Comparison of ENCODE assay signal across 13 cellular contexts in genomic region chr7:57868771-57869483, GRCh38.
A peak's percentile ranks its signal among the peaks of the same experiment; 100 is the strongest.
DNase-seq lines count a peak whose midpoint lies in the region; ATAC-seq and TF ChIP-seq lines count a peak whose summit lies in the region.
"Had no signal": no experiment of that assay in that cellular context is flagged by ENCODE, and none has a peak within 500 bp of the region (broad histone marks: within the 10 kb centered on the region; RNA-seq: fewer than 3 reads in every experiment).

No MANE protein-coding gene starts in this region.

- peak overlapping the region; percentile 79 for H2AFZ ChIP-seq in SK-N-SH (ENCODE audit: low read depth)

- CTCF ChIA-PET in SK-N-SH (lab: Yijun Ruan, JAX), result interaction anchor here (0.7 kb wide), 1 partner anchor 17 kb away, joined by 3 read pairs; no protein-coding TSS in a partner anchor
- CTCF ChIA-PET in RWPE1 (lab: Yijun Ruan, JAX), result no interaction called here

- H3K4me3 ChIP-seq in SK-N-SH (ENCODE audit: low read depth in 2 of 2, low read length in 1 of 2) (peak overlapping the region; percentile 45 to 64), thoracic aorta (peak overlapping the region; percentile 68)
- H3K4me3 ChIP-seq: SJSA1, smooth muscle cell had no signal

- H3K9me3 ChIP-seq in SK-N-SH (no peaks in the 10 kb centered on the region), thoracic aorta (no peaks in the 10 kb centered on the region)
- H3K9me3 ChIP-seq: SJSA1 had no signal

- TF ChIP-seq RAD21 in SK-N-SH (IDR thresholded peaks at IDR 0.05; ENCODE audit: low read length), result no peak

- no peak for ATAC-seq in SK-N-SH treated with all-trans-retinoic acid at 6 μM for 48 hours
- ATAC-seq in thoracic aorta (ENCODE audit: insufficient number of reproducible peaks, low FRiP score, low read depth), result no peak

- no peak for TF ChIP-seq EP300 in SK-N-SH (IDR thresholded peaks at IDR 0.05; ENCODE audit: borderline replicate concordance in 1 of 2, low read depth in 1 of 2, low read length in 1 of 2)

- H3K27me3 Mint-ChIP-seq in activated T-helper 1 cell treated with anti-CD3 and anti-CD28 coated beads, Interleukin-12 subunit alpha, Interleukin-12 subunit beta, Interleukin-2, Interleukin-4 antibody, amounts not matched to agents 30 ng/mL and 10 ng/mL and 1 ng/mL, durations not matched to agents 14 hours and 24 hours and 36 hours (ENCODE audit: insufficient read depth), result peaks cover 4% of the 10 kb centered on the region

- H3K36me3 Mint-ChIP-seq in activated T-helper 1 cell treated with anti-CD3 and anti-CD28 coated beads, Interleukin-12 subunit alpha, Interleukin-12 subunit beta, Interleukin-2, Interleukin-4 antibody, amounts not matched to agents 30 ng/mL and 10 ng/mL and 1 ng/mL, durations not matched to agents 14 hours and 24 hours and 36 hours (ENCODE audit: low read depth), result no peaks in the 10 kb centered on the region

- no peaks in the 10 kb centered on the region for H4K20me1 ChIP-seq in SK-N-SH (ENCODE audit: insufficient read depth)

- H3K9me2 ChIP-seq in SK-N-SH, result no peaks in the 10 kb centered on the region

- no peak overlapping the region for H3K4me3 Mint-ChIP-seq in activated T-helper 1 cell treated with anti-CD3 and anti-CD28 coated beads, Interleukin-12 subunit alpha, Interleukin-12 subunit beta, Interleukin-2, Interleukin-4 antibody, amounts not matched to agents 30 ng/mL and 10 ng/mL and 1 ng/mL, durations not matched to agents 14 hours and 24 hours and 36 hours

- H3K9ac ChIP-seq in SK-N-SH, result no peak overlapping the region

- H3F3A ChIP-seq in SK-N-SH (replicated peaks; ENCODE audit: insufficient read depth), result no peaks in the 10 kb centered on the region

- H3K27ac Mint-ChIP-seq in activated T-helper 1 cell treated with anti-CD3 and anti-CD28 coated beads, Interleukin-12 subunit alpha, Interleukin-12 subunit beta, Interleukin-2, Interleukin-4 antibody, amounts not matched to agents 30 ng/mL and 10 ng/mL and 1 ng/mL, durations not matched to agents 14 hours and 24 hours and 36 hours, result no peak overlapping the region

- H3K4me2 ChIP-seq in SK-N-SH, result peak overlapping the region; percentile 83
- H3K4me2 ChIP-seq: smooth muscle cell had no signal

- H3K36me3 ChIP-seq in SK-N-SH (replicated peaks in 1 of 2; ENCODE audit: control insufficient read depth in 1 of 2, insufficient read depth in 2 of 2, low read length in 1 of 2) (no peaks in the 10 kb centered on the region), thoracic aorta (no peaks in the 10 kb centered on the region)
- H3K36me3 ChIP-seq: SJSA1 had no signal

- no peaks in the 10 kb centered on the region for H3K4me1 Mint-ChIP-seq in activated T-helper 1 cell treated with anti-CD3 and anti-CD28 coated beads, Interleukin-12 subunit alpha, Interleukin-12 subunit beta, Interleukin-2, Interleukin-4 antibody, amounts not matched to agents 30 ng/mL and 10 ng/mL and 1 ng/mL, durations not matched to agents 14 hours and 24 hours and 36 hours (ENCODE audit: low read depth)

- H3K27me3 ChIP-seq in SK-N-SH (ENCODE audit: insufficient read depth) (peaks cover 26% of the 10 kb centered on the region), thoracic aorta (replicated peaks; ENCODE audit: insufficient read depth) (no peaks in the 10 kb centered on the region)
- H3K27me3 ChIP-seq: SJSA1 had no signal

- H3K4me1 ChIP-seq in SK-N-SH (ENCODE audit: control insufficient read depth in 1 of 2, insufficient read depth in 2 of 2, low read depth in 1 of 2, low read length in 1 of 2) (no peaks in the 10 kb centered on the region; a peak in 1 of 4 replicates), thoracic aorta (ENCODE audit: control insufficient read depth in 1 of 2, low read depth in 2 of 2) (no peaks in the 10 kb centered on the region)
- H3K4me1 ChIP-seq: SJSA1 had no signal

- 16% methylated on average over 66 of the region's 66 CpGs for WGBS in SK-N-SH (ENCODE audit: low lambda C conversion rate)

- H3K27ac ChIP-seq in SK-N-SH (ENCODE audit: low read depth in 2 of 2, low read length in 1 of 2) (no peak overlapping the region), RWPE1 (no peak overlapping the region), thoracic aorta (no peak overlapping the region)
- H3K27ac ChIP-seq: SJSA1 had no signal

- TF ChIP-seq CTCF in SK-N-SH (IDR thresholded peaks at IDR 0.05), result no peak
- TF ChIP-seq CTCF in RWPE1 (conservative IDR thresholded peaks at IDR 0.05; ENCODE audit: low read depth), result no peak
- no peak for TF ChIP-seq CTCF in thoracic aorta (IDR thresholded peaks at IDR 0.05)

- POLR2A ChIA-PET in SK-N-SH (lab: Yijun Ruan, JAX), result no interaction called here
- POLR2A ChIA-PET in RWPE1 (lab: Yijun Ruan, JAX; ENCODE audit: low non-redundant PET), result no interaction called here

- DNase-seq in SK-N-SH, result peak; percentile 50
- peak; percentile 1 for DNase-seq in RWPE1 (ENCODE audit: low spot score)
- DNase-seq in islet precursor cell, result peak; percentile 19
- DNase-seq in thoracic aorta (ENCODE audit: low spot score), result no peak
- DNase-seq in activated CD4-positive, alpha-beta T cell treated with anti-CD3 and anti-CD28 coated beads for 1 hour, result no peak
- no peak for DNase-seq in OCI-M1 (lab: John Stamatoyannopoulos, UW)
- DNase-seq in activated T-helper 1 cell treated with anti-CD3 and anti-CD28 coated beads, Interleukin-12 subunit alpha, Interleukin-12 subunit beta, Interleukin-2, Interleukin-4 antibody, amounts not matched to agents 30 ng/mL and 10 ng/mL and 1 ng/mL, durations not matched to agents 14 hours and 24 hours and 36 hours (ENCODE audit: low spot score), result no peak
- DNase-seq: activated CD4-positive, alpha-beta T cell treated with anti-CD3 and anti-CD28 coated beads, Interleukin-2, amount 50 U/mL, for 4 hours; AML-193; NCI-H1436 treated with DMSO at 0.1 percent for 48 hours had no signal

- intact Hi-C loops in activated T-helper 1 cell treated with anti-CD3 and anti-CD28 coated beads, Interleukin-12 subunit alpha, Interleukin-12 subunit beta, Interleukin-2, Interleukin-4 antibody, amounts not matched to agents 30 ng/mL and 10 ng/mL and 1 ng/mL, durations not matched to agents 14 hours and 24 hours and 36 hours (cut with micrococcal nuclease), result no loop called here

- H3K79me2 ChIP-seq in SK-N-SH (ENCODE audit: insufficient read depth), result no peaks in the 10 kb centered on the region

- peaks cover 18% of the 10 kb centered on the region for H3K9me3 Mint-ChIP-seq in activated T-helper 1 cell treated with anti-CD3 and anti-CD28 coated beads, Interleukin-12 subunit alpha, Interleukin-12 subunit beta, Interleukin-2, Interleukin-4 antibody, amounts not matched to agents 30 ng/mL and 10 ng/mL and 1 ng/mL, durations not matched to agents 14 hours and 24 hours and 36 hours

TF ChIP-seq in SK-N-SH, 30 proteins besides CTCF, POLR2A, EP300 and RAD21:
- peak; percentile 70; the same call in 1 of the 2 replicates for TF ChIP-seq EZH2phosphoT487 (IDR thresholded peaks at IDR 0.05; ENCODE audit: borderline replicate concordance, low read depth)
- no peak for TF ChIP-seq FOXM1 (IDR thresholded peaks at IDR 0.05; ENCODE audit: low read depth)

TF ChIP-seq in SK-N-SH treated with all-trans-retinoic acid at 6 μM for 48 hours, 23 proteins besides CTCF, POLR2A, EP300 and RAD21:
- TF ChIP-seq RARB (CRISPR knock-in tag; IDR thresholded peaks at IDR 0.05) (no peak), ZFP3 (CRISPR knock-in tag; IDR thresholded peaks at IDR 0.05) (no peak), ESRRG (CRISPR knock-in tag; IDR thresholded peaks at IDR 0.05) (no peak), ZNF70 (CRISPR knock-in tag; IDR thresholded peaks at IDR 0.05) (no peak)
- TF ChIP-seq, protein P1, sequence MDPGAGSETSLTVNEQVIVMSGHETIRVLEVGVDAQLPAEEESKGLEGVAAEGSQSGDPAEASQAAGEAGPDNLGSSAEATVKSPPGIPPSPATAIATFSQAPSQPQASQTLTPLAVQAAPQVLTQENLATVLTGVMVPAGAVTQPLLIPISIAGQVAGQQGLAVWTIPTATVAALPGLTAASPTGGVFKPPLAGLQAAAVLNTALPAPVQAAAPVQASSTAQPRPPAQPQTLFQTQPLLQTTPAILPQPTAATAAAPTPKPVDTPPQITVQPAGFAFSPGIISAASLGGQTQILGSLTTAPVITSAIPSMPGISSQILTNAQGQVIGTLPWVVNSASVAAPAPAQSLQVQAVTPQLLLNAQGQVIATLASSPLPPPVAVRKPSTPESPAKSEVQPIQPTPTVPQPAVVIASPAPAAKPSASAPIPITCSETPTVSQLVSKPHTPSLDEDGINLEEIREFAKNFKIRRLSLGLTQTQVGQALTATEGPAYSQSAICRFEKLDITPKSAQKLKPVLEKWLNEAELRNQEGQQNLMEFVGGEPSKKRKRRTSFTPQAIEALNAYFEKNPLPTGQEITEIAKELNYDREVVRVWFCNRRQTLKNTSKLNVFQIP (CRISPR knock-in tag; IDR thresholded peaks at IDR 0.05; ENCODE audit: borderline replicate concordance, low read depth), result no peak
TF ChIP-seq in SK-N-SH treated with all-trans-retinoic acid at 6 μM for 48 hours: peak in this region for 0.

Comparison
In these comparisons a context has a peak if more than half of its experiments do, and no peak if none do; other contexts are left out.
1. DNase-seq: peak in SK-N-SH (single experiment), RWPE1 (single experiment) and islet precursor cell (single experiment); none in thoracic aorta (single experiment), activated CD4-positive, alpha-beta T cell treated with anti-CD3 and anti-CD28 coated beads for 1 hour (single experiment), OCI-M1 (single experiment) and activated T-helper 1 cell treated with anti-CD3 and anti-CD28 coated beads, Interleukin-12 subunit alpha, Interleukin-12 subunit beta, Interleukin-2, Interleukin-4 antibody, amounts not matched to agents 30 ng/mL and 10 ng/mL and 1 ng/mL, durations not matched to agents 14 hours and 24 hours and 36 hours (single experiment).